ENCODE assay signal across 8 cellular contexts in genomic region chr3:120678331-120678845, GRCh38. TPM values are rescaled to one million over a fixed set of nuclear protein-coding genes. Genes with fewer than 3 reads are reported as not detected.
DNase-seq lines count a peak whose midpoint lies in the region; ATAC-seq and TF ChIP-seq lines count a peak whose summit lies in the region.

No MANE protein-coding gene starts in this region.

- H3K36me3 ChIP-seq in IMR-90 (ENCODE audit: control insufficient read depth, insufficient read depth, low read length) (no peaks in the 10 kb centered on the region), adrenal gland (replicated peaks in 1 of 2) (no peaks in the 10 kb centered on the region), left ventricle myocardium inferior (no peaks in the 10 kb centered on the region)

- peak overlapping the region; percentile 5; the same call in 1 of the 2 replicates for H3K23ac ChIP-seq in IMR-90 (ENCODE audit: low read depth, low read length)

- H3K27me3 Mint-ChIP-seq in activated T-helper 2 cell treated with anti-CD3 and anti-CD28 coated beads, Interferon-gamma antibody, Interleukin-2, Interleukin-4, amounts not matched to agents 10 μg/mL and 5 μg/mL and 100 μg/mL, durations not matched to agents 14 hours and 24 hours and 36 hours (ENCODE audit: low read depth), result peaks cover 6% of the 10 kb centered on the region

- peaks cover 4% of the 10 kb centered on the region for H3K9me3 Mint-ChIP-seq in activated T-helper 2 cell treated with anti-CD3 and anti-CD28 coated beads, Interferon-gamma antibody, Interleukin-2, Interleukin-4, amounts not matched to agents 10 μg/mL and 5 μg/mL and 100 μg/mL, durations not matched to agents 14 hours and 24 hours and 36 hours

- H2AK5ac ChIP-seq in IMR-90 (ENCODE audit: low read depth, low read length), result 0 out of 2 replicates have a peak overlapping the region, but pooled peaks have one; percentile 3

- intact Hi-C loops in IMR-90 (cut with micrococcal nuclease), result no loop called here
- intact Hi-C loops in adrenal gland (cut with DNase I), result no loop called here
- intact Hi-C loops in left ventricle myocardium inferior (cut with micrococcal nuclease), result no loop called here
- intact Hi-C loops in activated T-helper 2 cell treated with anti-CD3 and anti-CD28 coated beads, Interferon-gamma antibody, Interleukin-2, Interleukin-4, amounts not matched to agents 10 μg/mL and 5 μg/mL and 100 μg/mL, durations not matched to agents 14 hours and 24 hours and 36 hours (cut with micrococcal nuclease), result no loop called here

- no TSS peak for BruUV-seq in IMR-90 (replicated peaks; lab: Mats Ljungman, UMichigan)

- no peaks in the 10 kb centered on the region for H3K79me1 ChIP-seq in IMR-90 (ENCODE audit: low read depth in 1 of 2, low read length in 2 of 2)

- peak overlapping the region; percentile 81; the same call in 1 of the 2 replicates for H3K27ac ChIP-seq in IMR-90 (ENCODE audit: insufficient read depth, low read length)
- peak overlapping the region; percentile 34 to 90 (median 81) for H3K27ac ChIP-seq in adrenal gland
- peak overlapping the region; percentile 22 for H3K27ac ChIP-seq in left ventricle myocardium inferior (replicated peaks)

- H3K14ac ChIP-seq in IMR-90 (replicated peaks; ENCODE audit: low read depth, low read length), result peak overlapping the region; percentile 1; the same call in 1 of the 2 replicates

- DNase-seq in EH (ENCODE audit: low read depth) (peak; percentile 83), IMR-90 (peak; percentile 65), adrenal gland (peak; percentile 57 to 88 (median 80)), left ventricle myocardium inferior (no peak), renal cortical epithelial cell (ENCODE audit: low read depth) (peak; percentile 100), ecto neural progenitor cell (ENCODE audit: low spot score) (no peak)
- no peak for DNase-seq in activated T-helper 2 cell treated with anti-CD3 and anti-CD28 coated beads, Interferon-gamma antibody, Interleukin-2, Interleukin-4, amounts not matched to agents 10 μg/mL and 5 μg/mL and 100 μg/mL, durations not matched to agents 14 hours and 24 hours and 36 hours (ENCODE audit: low spot score)

- peaks cover 11% of the 10 kb centered on the region for H3K4me1 Mint-ChIP-seq in activated T-helper 2 cell treated with anti-CD3 and anti-CD28 coated beads, Interferon-gamma antibody, Interleukin-2, Interleukin-4, amounts not matched to agents 10 μg/mL and 5 μg/mL and 100 μg/mL, durations not matched to agents 14 hours and 24 hours and 36 hours (ENCODE audit: low read depth)

- in situ Hi-C loops in IMR-90 (cut with MboI; ENCODE audit: low sequenced_read_pairs), result no loop called here

- POLR2A ChIA-PET in IMR-90 (lab: Charles Lee; ENCODE audit: unreplicated experiment), result interaction anchor here (0.5 kb wide), 1 partner anchor 11 kb away, joined by 4 read pairs; no protein-coding TSS in a partner anchor

- peak overlapping the region; percentile 46 for H3K4ac ChIP-seq in IMR-90 (ENCODE audit: low read depth, low read length)

- no peak for TF ChIP-seq POLR2A in IMR-90 (IDR thresholded peaks at IDR 0.05; ENCODE audit: low read depth, low read length)
- peak in 1 of 2 donors; percentile 80 for TF ChIP-seq POLR2A in adrenal gland (IDR thresholded peaks at IDR 0.05)

- CTCF ChIA-PET in IMR-90 (lab: Yijun Ruan, JAX), result interaction anchor here (0.7 kb wide), 1 partner anchor 64 kb away, joined by 3 read pairs; the partner anchor contains the start of gene GTF2E1

- H3K4me3 ChIP-seq in IMR-90 (ENCODE audit: insufficient read depth, low read depth, low read length), result no peak overlapping the region
- H3K4me3 ChIP-seq in adrenal gland, result peak overlapping the region in 1 of 4 donors; percentile 42
- peak overlapping the region; percentile 9 for H3K4me3 ChIP-seq in left ventricle myocardium inferior

- H2BK120ac ChIP-seq in IMR-90 (ENCODE audit: low read depth, low read length), result peak overlapping the region; percentile 75

- TF ChIP-seq RAD21 in IMR-90 (IDR thresholded peaks at IDR 0.05; ENCODE audit: low read length), result no peak

- no CpG with 5 or more reads among the region's 5 CpGs for WGBS in IMR-90 (ENCODE audit: extremely low coverage in 2 of 2, insufficient read length in 1 of 2), 2 experiments
- 5 to 9% (median 7%) methylated on average over 5 of the region's 5 CpGs for WGBS in adrenal gland, 4 donors

- peak; percentile 95 for ATAC-seq in GM21825 (IDR thresholded peaks at IDR 0.05; ENCODE audit: unreplicated experiment)
- peak; percentile 76 for ATAC-seq in IMR-90 (ENCODE audit: low read depth)

- H4K5ac ChIP-seq in IMR-90 (ENCODE audit: low read depth, low read length), result peak overlapping the region; percentile 61

- no peaks in the 10 kb centered on the region for H3K9me1 ChIP-seq in IMR-90 (ENCODE audit: insufficient read depth, low read length)

- dilution Hi-C loops in IMR-90 (cut with HindIII; ENCODE audit: low sequenced_read_pairs, unreplicated experiment), result no loop called here

- H3K4me2 ChIP-seq in IMR-90 (ENCODE audit: low read depth, low read length), result peak overlapping the region; percentile 65

- no peaks in the 10 kb centered on the region for H3K36me3 Mint-ChIP-seq in activated T-helper 2 cell treated with anti-CD3 and anti-CD28 coated beads, Interferon-gamma antibody, Interleukin-2, Interleukin-4, amounts not matched to agents 10 μg/mL and 5 μg/mL and 100 μg/mL, durations not matched to agents 14 hours and 24 hours and 36 hours (ENCODE audit: low read depth)

- H3K9me3 ChIP-seq in IMR-90 (ENCODE audit: control insufficient read depth, insufficient read depth, low read length) (no peaks in the 10 kb centered on the region), adrenal gland (replicated peaks in 1 of 3) (no peaks in the 10 kb centered on the region), left ventricle myocardium inferior (replicated peaks) (no peaks in the 10 kb centered on the region)

- H2BK20ac ChIP-seq in IMR-90 (ENCODE audit: low read depth, low read length), result peak overlapping the region; percentile 28

- peak overlapping the region; percentile 41; the same call in 2 of the 3 replicates for H2BK15ac ChIP-seq in IMR-90 (ENCODE audit: low read depth, low read length)

- TF ChIP-seq CTCF in IMR-90 (conservative IDR thresholded peaks at IDR 0.05; ENCODE audit: low read depth, low read length), result no peak
- TF ChIP-seq CTCF in adrenal gland (IDR thresholded peaks at IDR 0.05), result no peak
- no peak for TF ChIP-seq CTCF in left ventricle myocardium inferior (IDR thresholded peaks at IDR 0.05; ENCODE audit: borderline replicate concordance)

- H4K91ac ChIP-seq in IMR-90 (ENCODE audit: insufficient read depth, low read depth, low read length), result peak overlapping the region; percentile 60

- H4K8ac ChIP-seq in IMR-90 (ENCODE audit: low read depth in 2 of 2, low read length in 2 of 2), result peak overlapping the region; percentile 32 to 52; a peak in 3 of 4 replicates

- H3K27ac Mint-ChIP-seq in activated T-helper 2 cell treated with anti-CD3 and anti-CD28 coated beads, Interferon-gamma antibody, Interleukin-2, Interleukin-4, amounts not matched to agents 10 μg/mL and 5 μg/mL and 100 μg/mL, durations not matched to agents 14 hours and 24 hours and 36 hours, result no peak overlapping the region

- H2BK5ac ChIP-seq in IMR-90 (ENCODE audit: low read depth, low read length, poor library complexity, severe bottlenecking), result peak overlapping the region; percentile 77

- H3K27me3 ChIP-seq in IMR-90 (ENCODE audit: control insufficient read depth, insufficient read depth, low read length) (no peaks in the 10 kb centered on the region), adrenal gland (no peaks in the 10 kb centered on the region), left ventricle myocardium inferior (ENCODE audit: low read depth) (no peaks in the 10 kb centered on the region)

- no peak overlapping the region for H3K4me3 Mint-ChIP-seq in activated T-helper 2 cell treated with anti-CD3 and anti-CD28 coated beads, Interferon-gamma antibody, Interleukin-2, Interleukin-4, amounts not matched to agents 10 μg/mL and 5 μg/mL and 100 μg/mL, durations not matched to agents 14 hours and 24 hours and 36 hours (ENCODE audit: low read depth)

- H3K4me1 ChIP-seq in IMR-90 (ENCODE audit: control insufficient read depth, insufficient read depth, low read length) (peaks cover 5% of the 10 kb centered on the region; the same call in 1 of the 2 replicates), adrenal gland (replicated peaks in 1 of 2) (peaks cover 13 to 15% of the 10 kb centered on the region in 2 donors), left ventricle myocardium inferior (peaks cover 14% of the 10 kb centered on the region)

- peak overlapping the region; percentile 59 for H2AFZ ChIP-seq in IMR-90 (replicated peaks; ENCODE audit: low read length, poor library complexity)

- no peak overlapping the region for H2AK9ac ChIP-seq in IMR-90 (replicated peaks; ENCODE audit: low read depth, low read length, poor library complexity)

- H3K18ac ChIP-seq in IMR-90 (ENCODE audit: low read depth, low read length), result peak overlapping the region; percentile 94

- H3K56ac ChIP-seq in IMR-90 (ENCODE audit: extremely low read depth, insufficient read depth, low read length), result no peak overlapping the region

- no peaks in the 10 kb centered on the region for H4K20me1 ChIP-seq in IMR-90 (ENCODE audit: insufficient read depth, low read length)

- H3K9ac ChIP-seq in IMR-90 (ENCODE audit: low read depth, low read length), result peak overlapping the region; percentile 31

TF ChIP-seq in IMR-90, 13 proteins besides CTCF, POLR2A, EP300 and RAD21:
- peak; percentile 99 for TF ChIP-seq NFE2L2 (IDR thresholded peaks at IDR 0.05; ENCODE audit: low read depth, low read length)
- peak; percentile 38; the same call in 1 of the 2 replicates for TF ChIP-seq CEBPB (IDR thresholded peaks at IDR 0.05; ENCODE audit: low read depth, low read length)
- TF ChIP-seq MAFK (IDR thresholded peaks at IDR 0.05; ENCODE audit: low read depth, low read length), result peak; percentile 88
- TF ChIP-seq RCOR1 (IDR thresholded peaks at IDR 0.05; ENCODE audit: insufficient replicate concordance, low read length), result no peak

RNA-seq across cellular contexts. Expression of gene HGD, which starts 3.7 kb away (rescaled TPM):
- total RNA-seq in IMR-90 (2012; rRNA removed) (not detected in 2 replicates), adrenal gland (1 to 10 TPM in 3 of 8 donors, under 1 TPM in 4, not detected in 1; 0.32 to 2.2 (median 0.72) TPM), left ventricle myocardium inferior (0.49 TPM), renal cortical epithelial cell (27.3 and 91.5 TPM in 2 replicates)
- polyA plus RNA-seq in IMR-90 (2012; rRNA removed) (0.14 and 0.19 TPM in 2 replicates), adrenal gland (1 to 10 TPM in 1 of 3 donors, under 1 TPM in 2; 0.56 to 1.1 (median 0.71) TPM)
- not detected in 2 replicates for polyA plus RNA-seq in IMR-90 (2012; cell fraction: cytosol; rRNA removed)
- polyA plus RNA-seq in IMR-90 (2012; cell fraction: nucleus; rRNA removed; ENCODE audit: low replicate concordance), result 0.30 and 1.4 TPM in 2 replicates
- 0.14 and 0.76 TPM in 2 replicates for total RNA-seq in activated T-helper 2 cell treated with anti-CD3 and anti-CD28 coated beads, Interferon-gamma antibody, Interleukin-2, Interleukin-4, amounts not matched to agents 10 μg/mL and 5 μg/mL and 100 μg/mL, durations not matched to agents 14 hours and 24 hours and 36 hours

Comparison
In these comparisons a context has a peak if more than half of its experiments do, and no peak if none do; other contexts are left out.
1. DNase-seq: peak in EH (single experiment), IMR-90 (single experiment), adrenal gland (7 of 7) and renal cortical epithelial cell (single experiment); none in left ventricle myocardium inferior (single experiment), activated T-helper 2 cell treated with anti-CD3 and anti-CD28 coated beads, Interferon-gamma antibody, Interleukin-2, Interleukin-4, amounts not matched to agents 10 μg/mL and 5 μg/mL and 100 μg/mL, durations not matched to agents 14 hours and 24 hours and 36 hours (single experiment) and ecto neural progenitor cell (single experiment).
2. H3K27ac ChIP-seq: peak in every context shown above with its lines; median percentile 81 in IMR-90; 81 in adrenal gland; 22 in left ventricle myocardium inferior.